In the genomic region with DNA sequence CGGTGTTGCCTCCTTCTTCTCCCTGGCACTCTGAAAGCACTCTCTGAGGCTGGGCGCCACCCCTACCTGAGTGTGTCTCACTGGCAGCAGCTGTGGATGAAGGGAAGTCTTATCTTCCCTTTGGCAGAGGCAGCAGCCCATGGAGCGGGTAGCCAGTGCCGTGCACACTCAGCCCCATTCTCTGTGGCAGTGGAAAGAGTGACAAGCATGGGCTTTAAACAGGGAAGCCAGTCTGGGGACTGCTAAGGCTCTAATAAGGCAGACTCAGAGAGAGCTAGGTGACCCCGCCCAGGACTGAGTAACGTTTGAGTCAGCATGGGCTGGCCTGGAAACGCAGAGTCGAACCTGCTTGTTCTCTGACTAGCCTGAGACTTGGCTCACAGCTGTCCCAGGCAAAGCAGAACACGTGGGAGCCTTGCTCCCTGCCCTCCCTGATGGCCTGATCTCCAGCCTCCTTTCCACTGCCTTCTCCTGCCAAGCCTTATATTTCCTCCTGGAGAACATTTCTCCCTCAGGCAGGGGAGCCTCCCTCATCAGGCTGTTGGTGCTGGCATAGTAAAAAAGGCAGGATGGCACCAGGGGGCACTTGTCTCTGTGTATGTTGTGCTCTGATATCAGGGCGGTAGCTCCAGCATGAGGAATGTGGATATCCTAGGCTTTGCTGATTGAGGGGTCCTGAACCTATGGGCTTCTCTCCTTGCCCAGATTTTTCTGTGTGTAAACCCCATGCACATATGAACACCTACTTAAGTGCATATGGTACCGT, we compare ENCODE assay signal across 7 cellular contexts.
DNase-seq lines count a peak whose midpoint lies in the region; ATAC-seq and TF ChIP-seq lines count a peak whose summit lies in the region.

No MANE protein-coding gene starts in this region.

- no peak overlapping the region for H3K27ac Mint-ChIP-seq in activated T-helper 17 cell treated with anti-CD3 and anti-CD28 coated beads, Interleukin-2, amount 50 U/mL, for 72 hours

- no peaks in the 10 kb centered on the region for H3K36me3 ChIP-seq in right atrium auricular region

- H3K27me3 Mint-ChIP-seq in activated T-helper 17 cell treated with anti-CD3 and anti-CD28 coated beads, Interleukin-2, amount 50 U/mL, for 72 hours = peaks cover 22% of the 10 kb centered on the region

- H3K27me3 ChIP-seq in right atrium auricular region = no peaks in the 10 kb centered on the region

- TF ChIP-seq CTCF in right atrium auricular region (IDR thresholded peaks at IDR 0.05) = peak in 1 of 2 donors; percentile 38

- peak overlapping the region in 1 of 2 donors; percentile 51 for H3K27ac ChIP-seq in right atrium auricular region

- peaks cover 0 to 10% of the 10 kb centered on the region in 2 donors for H3K4me1 ChIP-seq in right atrium auricular region

- peaks cover 19% of the 10 kb centered on the region for H3K4me1 Mint-ChIP-seq in activated T-helper 17 cell treated with anti-CD3 and anti-CD28 coated beads, Interleukin-2, amount 50 U/mL, for 72 hours

- H3K4me3 ChIP-seq in right atrium auricular region = no peak overlapping the region

- DNase-seq in right atrium auricular region (ENCODE audit: low spot score) (peak; percentile 93), NCI-H2029 treated with DMSO at 0.1 percent for 48 hours (lab: John Stamatoyannopoulos, UW) (no peak)
- peak; percentile 56 to 61 for DNase-seq in stimulated activated CD4-positive, alpha-beta T cell treated with anti-CD3 and anti-CD28 coated beads, Interleukin-4, amount 100 ng/mL, for 48 hours (ENCODE audit: low read depth in 2 of 2)

- H3K36me3 Mint-ChIP-seq in activated T-helper 17 cell treated with anti-CD3 and anti-CD28 coated beads, Interleukin-2, amount 50 U/mL, for 72 hours (ENCODE audit: low read depth) = no peaks in the 10 kb centered on the region

- ATAC-seq in GM19395 (IDR thresholded peaks at IDR 0.05; ENCODE audit: unreplicated experiment) = peak; percentile 83
- ATAC-seq in HG03442 (IDR thresholded peaks at IDR 0.05; ENCODE audit: unreplicated experiment) = peak; percentile 91
- ATAC-seq in activated T-helper 17 cell treated with anti-CD3 and anti-CD28 coated beads, Interleukin-2, amount 50 U/mL, for 72 hours (replicated peaks) = peak; percentile 97
- no peak for ATAC-seq in HG03521 (IDR thresholded peaks at IDR 0.05; ENCODE audit: unreplicated experiment)

- no peaks in the 10 kb centered on the region for H3K9me3 Mint-ChIP-seq in activated T-helper 17 cell treated with anti-CD3 and anti-CD28 coated beads, Interleukin-2, amount 50 U/mL, for 72 hours

- H3K4me3 Mint-ChIP-seq in activated T-helper 17 cell treated with anti-CD3 and anti-CD28 coated beads, Interleukin-2, amount 50 U/mL, for 72 hours = peak overlapping the region; percentile 30

- no peaks in the 10 kb centered on the region for H3K9me3 ChIP-seq in right atrium auricular region
